Comparison of ENCODE assay signal across 8 cellular contexts in genomic region chr11:33256031-33256807, GRCh38. TPM values are rescaled to one million over a fixed set of nuclear protein-coding genes. Genes with fewer than 3 reads are reported as not detected.
DNase-seq lines count a peak whose midpoint lies in the region; ATAC-seq and TF ChIP-seq lines count a peak whose summit lies in the region.

No MANE protein-coding gene starts in this region.

- TF ChIP-seq CTCF in adrenal gland (IDR thresholded peaks at IDR 0.05) (no peak), liver (IDR thresholded peaks at IDR 0.05; ENCODE audit: low read depth, low read length, missing input control) (no peak), transverse colon (IDR thresholded peaks at IDR 0.05) (no peak)

- H3K9me3 ChIP-seq in HUES64 (ENCODE audit: insufficient read depth, low read depth, low read length) (no peaks in the 10 kb centered on the region), adrenal gland (replicated peaks in 1 of 3) (no peaks in the 10 kb centered on the region), liver (ENCODE audit: control insufficient read depth in 4 of 4, low read length in 3 of 4) (no peaks in the 10 kb centered on the region), transverse colon (no peaks in the 10 kb centered on the region)

- ATAC-seq in HG03460 (IDR thresholded peaks at IDR 0.05; ENCODE audit: unreplicated experiment) (no peak), GM18858 (IDR thresholded peaks at IDR 0.05; ENCODE audit: unreplicated experiment) (no peak)

- H3K9ac ChIP-seq in HUES64 (ENCODE audit: low read depth, low read length) (peak overlapping the region; percentile 97), liver (ENCODE audit: low read depth in 1 of 2, low read length in 2 of 2) (peak overlapping the region; percentile 52 to 73)

- DNase-seq in AG20443 (ENCODE audit: low spot score) = peak; percentile 14
- DNase-seq in adrenal gland = no peak
- no peak for DNase-seq in transverse colon
- no peak for DNase-seq in stimulated activated CD4-positive, alpha-beta T cell treated with anti-CD3 and anti-CD28 coated beads, Interleukin-2, amount 100 ng/mL, for 24 hours

- WGBS in HUES64 = 61% methylated on average over 11 of the region's 12 CpGs
- WGBS in adrenal gland, 4 donors = 74 to 76% (median 76%) methylated on average over 12 of the region's 12 CpGs
- whole genome bisulfite sequencing in liver = 69% methylated on average over 12 of the region's 12 CpGs
- WGBS in transverse colon (ENCODE audit: low coverage in 1 of 2), 2 donors = 39 to 67% methylated on average over 10 to 12 of the region's 12 CpGs

- peak overlapping the region; percentile 1; the same call in 1 of the 2 replicates for H3K27ac ChIP-seq in HUES64 (ENCODE audit: low read depth, low read length)
- peak overlapping the region; percentile 53 to 100 (median 100) for H3K27ac ChIP-seq in adrenal gland
- H3K27ac ChIP-seq in liver (ENCODE audit: low read depth in 1 of 2, low read length in 2 of 2) = peak overlapping the region; percentile 84 to 99
- peak overlapping the region; percentile 99 to 100 (median 100) for H3K27ac ChIP-seq in transverse colon

- H3K4me3 ChIP-seq in HUES64 (ENCODE audit: low read length) (peak overlapping the region; percentile 87), adrenal gland (peak overlapping the region in 2 of 4 donors; percentile 37 to 81), liver (ENCODE audit: low read depth in 1 of 3, low read length in 3 of 3) (peak overlapping the region; percentile 62 to 99 (median 65)), transverse colon (peak overlapping the region in 3 of 4 donors; percentile 84 to 90 (median 87))

- H3K4me1 ChIP-seq in HUES64 (ENCODE audit: insufficient read depth, low read length) = peaks cover 24% of the 10 kb centered on the region
- peaks cover 16 to 25% of the 10 kb centered on the region in 2 donors for H3K4me1 ChIP-seq in adrenal gland (replicated peaks in 1 of 2)
- peaks cover 0 to 19% (median 12%) of the 10 kb centered on the region in 4 donors for H3K4me1 ChIP-seq in liver (ENCODE audit: control insufficient read depth in 4 of 4, insufficient read depth in 4 of 4, low read length in 3 of 4)
- peaks cover 5 to 29% (median 23%) of the 10 kb centered on the region in 4 donors for H3K4me1 ChIP-seq in transverse colon

- H3K36me3 ChIP-seq in HUES64 (ENCODE audit: insufficient read depth, low read length) (no peaks in the 10 kb centered on the region), adrenal gland (replicated peaks in 1 of 2) (no peaks in the 10 kb centered on the region), liver (ENCODE audit: control insufficient read depth in 4 of 4, insufficient read depth in 3 of 4, low read depth in 1 of 4, low read length in 3 of 4) (no peaks in the 10 kb centered on the region), transverse colon (no peaks in the 10 kb centered on the region)

- TF ChIP-seq POLR2A in adrenal gland (IDR thresholded peaks at IDR 0.05) = no peak
- TF ChIP-seq POLR2A in transverse colon (IDR thresholded peaks at IDR 0.05) = no peak

- TF ChIP-seq RAD21 in liver (IDR thresholded peaks at IDR 0.05) = no peak

- in situ Hi-C loops in transverse colon (cut with MboI; ENCODE audit: low pct_ligation_motif_present in 1 of 4, low pct_unique_long_range_greater_than_20kb in 1 of 4, low sequenced_read_pairs in 3 of 4) = no loop called here

- TF ChIP-seq EP300 in transverse colon (IDR thresholded peaks at IDR 0.05; ENCODE audit: low read depth) = no peak

- intact Hi-C loops in adrenal gland (cut with DNase I) = loop anchor here (5.0 to 10.0 kb wide), 3 partner anchors 66 to 91 kb away; partner anchors contain the start of gene CSTF3 (in 2 of the 2)
- intact Hi-C loops in transverse colon (cut with DNase I; ENCODE audit: low total_unique reads) = loop anchor here (2.0 kb wide), 1 partner anchor 73 kb away; no protein-coding TSS in a partner anchor

- H3K27me3 ChIP-seq in HUES64 (ENCODE audit: insufficient read depth, low read length) (no peaks in the 10 kb centered on the region), adrenal gland (no peaks in the 10 kb centered on the region), liver (ENCODE audit: control insufficient read depth in 4 of 4, insufficient read depth in 4 of 4, low read length in 3 of 4) (no peaks in the 10 kb centered on the region), transverse colon (no peaks in the 10 kb centered on the region)

TF ChIP-seq in liver, 16 proteins besides CTCF, POLR2A, EP300 and RAD21:
- no peak for TF ChIP-seq RXRA (IDR thresholded peaks at IDR 0.05)
- no peak for TF ChIP-seq NR2F2 (IDR thresholded peaks at IDR 0.05)
- no peak for TF ChIP-seq JUND (IDR thresholded peaks at IDR 0.05)
- TF ChIP-seq SP1 (IDR thresholded peaks at IDR 0.05) = no peak
- TF ChIP-seq HNF4A (conservative IDR thresholded peaks at IDR 0.05) = no peak
- TF ChIP-seq, protein P1, sequence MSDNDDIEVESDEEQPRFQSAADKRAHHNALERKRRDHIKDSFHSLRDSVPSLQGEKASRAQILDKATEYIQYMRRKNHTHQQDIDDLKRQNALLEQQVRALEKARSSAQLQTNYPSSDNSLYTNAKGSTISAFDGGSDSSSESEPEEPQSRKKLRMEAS (IDR thresholded peaks at IDR 0.05) = no peak
- no peak for TF ChIP-seq HNF4G (IDR thresholded peaks at IDR 0.05)
- no peak for TF ChIP-seq GABPA (IDR thresholded peaks at IDR 0.05 in 1 of 2, conservative IDR thresholded peaks at IDR 0.05 in 1 of 2)
- no peak for TF ChIP-seq REST (IDR thresholded peaks at IDR 0.05)
- TF ChIP-seq EGR1 (IDR thresholded peaks at IDR 0.05; ENCODE audit: low read depth in 2 of 2) = no peak
- TF ChIP-seq FOXA2 (IDR thresholded peaks at IDR 0.05) = no peak
TF ChIP-seq in liver: peak in this region for 0.

RNA-seq across cellular contexts. Expression of gene HIPK3, which starts 1.0 kb away (rescaled TPM):
- 5.9 TPM for polyA plus RNA-seq in HUES64 (2013, experiment 1 of 2)
- 7.2 TPM for polyA plus RNA-seq in HUES64 (2013, experiment 2 of 2)
- total RNA-seq in adrenal gland (100 to 1,000 TPM in 3 of 8 donors, 10 to 100 TPM in 5; 62.0 to 154 (median 92.0) TPM), liver (10 to 100 TPM; 42.9 to 67.5 TPM), transverse colon (100 to 1,000 TPM in 1 of 4 donors, 10 to 100 TPM in 3; 67.0 to 121 (median 86.8) TPM)
- polyA plus RNA-seq in adrenal gland (10 to 100 TPM; 14.2 to 33.9 (median 14.5) TPM), liver (10 to 100 TPM; 12.0 to 12.2 TPM)

Comparison
In these comparisons a context has a peak if more than half of its experiments do, and no peak if none do; other contexts are left out.
1. H3K27ac ChIP-seq: peak in every context shown above with its lines; median percentile 100 in adrenal gland; 100 in transverse colon; 92 in liver; 1 in HUES64.